In the genomic region with DNA sequence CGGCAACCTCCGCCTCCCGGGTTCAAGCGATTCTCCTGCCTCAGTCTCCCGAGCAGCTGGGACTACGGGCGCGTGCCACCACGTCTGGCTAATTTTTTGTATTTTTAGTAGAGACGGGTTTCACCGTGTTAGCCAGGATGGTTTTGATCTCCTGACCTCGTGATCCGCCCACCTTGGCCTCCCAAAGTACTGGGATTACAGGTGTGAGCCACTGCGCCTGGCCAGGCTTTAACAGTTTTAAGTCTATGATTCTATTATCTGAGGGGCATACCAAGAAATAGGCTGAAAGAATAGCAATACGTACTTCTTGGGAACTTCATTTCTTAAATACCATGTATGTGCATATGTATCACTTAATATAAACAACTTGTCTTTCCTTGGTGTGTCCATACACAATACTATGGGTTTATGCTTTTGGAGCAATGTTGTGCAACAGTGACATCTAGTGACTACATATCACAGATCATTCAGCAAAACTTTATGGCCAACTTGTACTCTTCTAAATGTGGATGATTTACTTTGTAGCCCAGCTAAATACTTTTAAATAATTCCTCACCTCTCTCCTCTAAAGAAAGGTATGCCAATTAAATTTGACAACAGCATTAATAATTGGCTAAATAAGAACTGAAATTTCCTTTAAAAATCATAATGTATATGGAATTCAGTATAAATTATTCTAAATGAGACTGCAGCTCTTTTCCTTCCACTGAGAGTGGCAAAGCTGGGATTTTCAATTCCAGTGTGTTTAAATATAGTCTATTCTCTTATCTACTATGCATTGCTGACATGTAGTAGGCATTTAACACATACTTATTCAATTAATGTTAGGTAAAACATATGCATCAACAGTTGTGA, we compare ENCODE assay signal across 8 cellular contexts. TPM values are rescaled to one million over a fixed set of nuclear protein-coding genes. Genes with fewer than 3 reads are reported as not detected.
A peak's percentile ranks its signal among the peaks of the same experiment; 100 is the strongest.
DNase-seq lines count a peak whose midpoint lies in the region; ATAC-seq and TF ChIP-seq lines count a peak whose summit lies in the region.

No MANE protein-coding gene starts in this region.

- no peak overlapping the region for H3K27ac ChIP-seq in right atrium auricular region
- H3K27ac ChIP-seq in sigmoid colon: no peak overlapping the region
- H3K27ac ChIP-seq in effector memory CD4-positive, alpha-beta T cell (ENCODE audit: insufficient read depth, low read length, poor library complexity, severe bottlenecking): no peak overlapping the region

- H3K4me1 ChIP-seq in right atrium auricular region (peaks cover 0 to 21% of the 10 kb centered on the region in 2 donors), sigmoid colon (peaks cover 0 to 24% (median 19%) of the 10 kb centered on the region in 4 donors)
- no peaks in the 10 kb centered on the region for H3K4me1 ChIP-seq in effector memory CD4-positive, alpha-beta T cell (ENCODE audit: control insufficient read depth, insufficient read depth, low read length, poor library complexity, severe bottlenecking)

- peak; percentile 57 for DNase-seq in COR-L47 (lab: John Stamatoyannopoulos, UW)
- DNase-seq in NCI-H2227 (lab: John Stamatoyannopoulos, UW; ENCODE audit: unreplicated experiment): peak; percentile 51
- DNase-seq in amniotic epithelial cell (ENCODE audit: low read depth): peak; percentile 74
- no peak for DNase-seq in right atrium auricular region (ENCODE audit: low spot score)
- DNase-seq in sigmoid colon: no peak
- no peak for DNase-seq in effector memory CD4-positive, alpha-beta T cell

- H3K9me3 ChIP-seq in right atrium auricular region (no peaks in the 10 kb centered on the region), sigmoid colon (no peaks in the 10 kb centered on the region)
- H3K9me3 ChIP-seq in effector memory CD4-positive, alpha-beta T cell (ENCODE audit: control insufficient read depth, low read length): no peaks in the 10 kb centered on the region

- intact Hi-C loops in sigmoid colon (cut with DNase I): loop anchor here (5.0 kb wide), 1 partner anchor 562 kb away; no protein-coding TSS in a partner anchor

- 73 to 80% methylated on average over 15 of the region's 15 CpGs for WGBS in sigmoid colon, 2 donors

- TF ChIP-seq EP300 in sigmoid colon (IDR thresholded peaks at IDR 0.05): no peak

- ATAC-seq in GM18858 (IDR thresholded peaks at IDR 0.05; ENCODE audit: unreplicated experiment) (peak; percentile 93), HG03045 (IDR thresholded peaks at IDR 0.05; ENCODE audit: unreplicated experiment) (peak; percentile 76)

- TF ChIP-seq POLR2A in sigmoid colon (IDR thresholded peaks at IDR 0.05): no peak

- no peaks in the 10 kb centered on the region for H3K36me3 ChIP-seq in right atrium auricular region
- no peaks in the 10 kb centered on the region for H3K36me3 ChIP-seq in sigmoid colon
- no peaks in the 10 kb centered on the region for H3K36me3 ChIP-seq in effector memory CD4-positive, alpha-beta T cell (ENCODE audit: control insufficient read depth, insufficient read depth, low read length)

- H3K4me3 ChIP-seq in right atrium auricular region (no peak overlapping the region), sigmoid colon (no peak overlapping the region)
- no peak overlapping the region for H3K4me3 ChIP-seq in effector memory CD4-positive, alpha-beta T cell (ENCODE audit: insufficient read depth, low read depth, low read length, poor library complexity, severe bottlenecking)

- TF ChIP-seq CTCF in right atrium auricular region (IDR thresholded peaks at IDR 0.05): peak; percentile 39 to 80
- peak; percentile 30 to 69 (median 60) for TF ChIP-seq CTCF in sigmoid colon (IDR thresholded peaks at IDR 0.05)

- no peaks in the 10 kb centered on the region for H3K27me3 ChIP-seq in right atrium auricular region
- no peaks in the 10 kb centered on the region for H3K27me3 ChIP-seq in sigmoid colon
- no peaks in the 10 kb centered on the region for H3K27me3 ChIP-seq in effector memory CD4-positive, alpha-beta T cell (replicated peaks; ENCODE audit: control insufficient read depth, insufficient read depth, low read length, poor library complexity, severe bottlenecking)

RNA-seq across cellular contexts. Expression of a gene that starts 10.4 kb away (rescaled TPM):
- total RNA-seq in right atrium auricular region (1 to 10 TPM in 1 of 2 donors, not detected in 1; 3.3 TPM), sigmoid colon (1 to 10 TPM in 2 of 4 donors, under 1 TPM in 1, not detected in 1; 0.82 to 3.9 (median 1.2) TPM)
- polyA plus RNA-seq in sigmoid colon: under 1 TPM in 1 of 3 donors, not detected in 2; 0.50 TPM

Comparison
In these comparisons a context has a peak if more than half of its experiments do, and no peak if none do; other contexts are left out.
1. DNase-seq: peak in COR-L47 (single experiment), NCI-H2227 (single experiment) and amniotic epithelial cell (single experiment); none in right atrium auricular region (single experiment), sigmoid colon (single experiment) and effector memory CD4-positive, alpha-beta T cell (0 of 3).